In the genomic region with DNA sequence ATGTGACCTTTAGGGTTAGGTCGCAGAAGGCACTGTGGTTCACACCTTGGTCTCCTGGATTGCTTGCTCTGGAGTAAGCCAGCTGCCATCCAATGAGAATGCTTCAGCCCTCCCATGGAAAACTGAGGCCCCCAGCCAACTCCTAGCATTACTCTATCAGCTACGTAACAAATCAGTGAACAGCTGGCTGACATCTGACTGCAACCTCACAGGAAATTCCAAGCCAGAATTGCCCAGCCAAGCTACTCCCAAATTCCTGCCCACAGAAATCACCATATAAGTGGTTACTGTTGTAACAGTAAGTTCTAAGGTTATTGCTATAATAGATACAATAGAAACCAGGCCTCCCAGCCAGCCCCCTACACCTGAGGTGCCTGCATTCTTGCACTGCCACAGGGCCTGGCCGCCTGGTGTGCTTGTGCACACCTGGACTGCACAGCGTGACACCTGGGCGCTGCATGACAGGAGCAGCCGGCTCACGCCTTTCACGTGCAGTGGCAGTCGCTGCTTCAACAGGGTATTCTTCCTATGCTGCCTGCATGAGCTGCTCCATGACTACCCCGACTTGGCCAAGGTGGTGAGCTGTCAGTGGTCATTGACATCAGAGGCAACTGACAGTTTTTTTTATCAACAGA, we compare ENCODE assay signal across 17 cellular contexts.
DNase-seq lines count a peak whose midpoint lies in the region; ATAC-seq and TF ChIP-seq lines count a peak whose summit lies in the region.
"Had no signal": no experiment of that assay in that cellular context is flagged by ENCODE, and none has a peak within 500 bp of the region (broad histone marks: within the 10 kb centered on the region; RNA-seq: fewer than 3 reads in every experiment).

No MANE protein-coding gene starts in this region.

- no peak overlapping the region for H2AFZ ChIP-seq in neuronal stem cell (ENCODE audit: low read length)

- no peak overlapping the region for H4K8ac ChIP-seq in neuronal stem cell (ENCODE audit: low read depth, low read length)

- no peak overlapping the region for H2AK5ac ChIP-seq in neuronal stem cell (ENCODE audit: low read depth, low read length)

- H3K27me3 Mint-ChIP-seq in stimulated activated naive CD8-positive, alpha-beta T cell treated with anti-CD3 and anti-CD28 coated beads, Interleukin-15, amount 100 ng/mL, for 72 hours = no peaks in the 10 kb centered on the region
- H3K27me3 Mint-ChIP-seq: activated CD8-positive, alpha-beta memory T cell treated with anti-CD3 and anti-CD28 coated beads, Interleukin-2, amount 10 ng/mL, durations not matched to agents 7 days and 5 days; CD4-positive, CD25-positive, alpha-beta regulatory T cell; progenitor cell of endocrine pancreas; T-cell had no signal

- no peaks in the 10 kb centered on the region for H3K79me1 ChIP-seq in neuronal stem cell (ENCODE audit: low read depth, low read length)

- H3K4ac ChIP-seq in neuronal stem cell (ENCODE audit: low read length) = no peak overlapping the region

- H3K27ac Mint-ChIP-seq in stimulated activated naive CD8-positive, alpha-beta T cell treated with anti-CD3 and anti-CD28 coated beads, Interleukin-15, amount 100 ng/mL, for 72 hours = no peak overlapping the region
- H3K27ac Mint-ChIP-seq: activated CD8-positive, alpha-beta memory T cell treated with anti-CD3 and anti-CD28 coated beads, Interleukin-2, amount 10 ng/mL, durations not matched to agents 7 days and 5 days; CD4-positive, CD25-positive, alpha-beta regulatory T cell; progenitor cell of endocrine pancreas; T-cell had no signal

- H2BK5ac ChIP-seq in neuronal stem cell (ENCODE audit: low read length) = no peak overlapping the region

- no peak overlapping the region for H2BK15ac ChIP-seq in neuronal stem cell (ENCODE audit: low read length)

- peaks cover 10 to 26% of the 10 kb centered on the region in 2 donors for H3K9me3 Mint-ChIP-seq in stimulated activated naive CD8-positive, alpha-beta T cell treated with anti-CD3 and anti-CD28 coated beads, Interleukin-15, amount 100 ng/mL, for 72 hours

- H3K9ac ChIP-seq in neuronal stem cell (ENCODE audit: low read depth, low read length, poor library complexity) = peak overlapping the region; percentile 44

- H4K91ac ChIP-seq in neuronal stem cell (ENCODE audit: low read depth, low read length, poor library complexity) = no peak overlapping the region

- no peak overlapping the region for H2BK120ac ChIP-seq in neuronal stem cell (ENCODE audit: low read depth, low read length)

- H3K4me2 ChIP-seq in neuronal stem cell (ENCODE audit: insufficient read depth, low read length, poor library complexity, severe bottlenecking) = no peak overlapping the region

- H3K27me3 ChIP-seq in neuronal stem cell (ENCODE audit: control insufficient read depth in 3 of 3, insufficient read depth in 3 of 3, low read depth in 1 of 3, low read length in 3 of 3) = no peaks in the 10 kb centered on the region

- no peak overlapping the region for H3K27ac ChIP-seq in neuronal stem cell (replicated peaks; ENCODE audit: low read length)

- H3K23ac ChIP-seq in neuronal stem cell (ENCODE audit: low read depth, low read length, poor library complexity) = no peak overlapping the region

- ATAC-seq in stimulated activated naive CD8-positive, alpha-beta T cell treated with anti-CD3 and anti-CD28 coated beads, Interleukin-15, amount 100 ng/mL, for 72 hours = no peak
- no peak for ATAC-seq in HG03025 (IDR thresholded peaks at IDR 0.05; ENCODE audit: low FRiP score, unreplicated experiment)
- ATAC-seq: activated CD8-positive, alpha-beta memory T cell treated with anti-CD3 and anti-CD28 coated beads, Interleukin-2, amount 10 ng/mL, durations not matched to agents 7 days and 5 days; left cardiac atrium; T-cell had no signal

- DNase-seq in GM04503 (ENCODE audit: low read depth) (peak; percentile 61), RPMI7951 (ENCODE audit: low read depth) (peak; percentile 52), fibroblast of pulmonary artery (ENCODE audit: low read depth) (peak; percentile 93), neuronal stem cell (ENCODE audit: low spot score) (no peak), NCI-H510A (lab: John Stamatoyannopoulos, UW) (no peak), DMS79 (lab: John Stamatoyannopoulos, UW) (no peak)
- no peak for DNase-seq in stimulated activated naive CD8-positive, alpha-beta T cell treated with anti-CD3 and anti-CD28 coated beads, Interleukin-15, amount 100 ng/mL, for 72 hours
- DNase-seq: activated CD4-positive, CD25-positive, alpha-beta regulatory T cell treated with anti-CD3 and anti-CD28 coated beads, Interleukin-2, amount 50 U/mL, for 72 hours; activated CD8-positive, alpha-beta memory T cell treated with anti-CD3 and anti-CD28 coated beads, Interleukin-2, amount 10 ng/mL, durations not matched to agents 7 days and 5 days; activated naive CD4-positive, alpha-beta T cell; CD4-positive, CD25-positive, alpha-beta regulatory T cell; effector CD8-positive, alpha-beta T cell; left cardiac atrium; NCI-H1930; T-cell had no signal

- H3K4me1 ChIP-seq in neuronal stem cell (ENCODE audit: control insufficient read depth in 2 of 2, insufficient read depth in 1 of 2, low read depth in 1 of 2, low read length in 2 of 2) = no peaks in the 10 kb centered on the region

- TF ChIP-seq CTCF in fibroblast of pulmonary artery (IDR thresholded peaks at IDR 0.05; ENCODE audit: low read length, missing control alignments) = no peak

- H3K4me3 Mint-ChIP-seq in stimulated activated naive CD8-positive, alpha-beta T cell treated with anti-CD3 and anti-CD28 coated beads, Interleukin-15, amount 100 ng/mL, for 72 hours = no peak overlapping the region
- H3K4me3 Mint-ChIP-seq: activated CD8-positive, alpha-beta memory T cell treated with anti-CD3 and anti-CD28 coated beads, Interleukin-2, amount 10 ng/mL, durations not matched to agents 7 days and 5 days; CD4-positive, CD25-positive, alpha-beta regulatory T cell; T-cell had no signal

- no CpG with 5 or more reads among the region's 10 CpGs for WGBS in neuronal stem cell (ENCODE audit: extremely low coverage in 2 of 2, insufficient read length in 2 of 2, insufficient replicate concordance in 1 of 2), 2 donors

- H3K9me3 ChIP-seq in neuronal stem cell (replicated peaks in 1 of 2; ENCODE audit: control insufficient read depth in 2 of 2, insufficient read depth in 1 of 2, low read depth in 1 of 2, low read length in 2 of 2) = peaks cover 2 to 3% of the 10 kb centered on the region in 2 donors

- H3K14ac ChIP-seq in neuronal stem cell (ENCODE audit: low read length) = peak overlapping the region; percentile 96

- H2BK12ac ChIP-seq in neuronal stem cell (ENCODE audit: low read length) = no peak overlapping the region

- no peaks in the 10 kb centered on the region for H3K36me3 ChIP-seq in neuronal stem cell (replicated peaks in 1 of 2; ENCODE audit: control insufficient read depth in 2 of 2, insufficient read depth in 2 of 2, low read length in 2 of 2)

- peaks cover 16% of the 10 kb centered on the region for H3K4me1 Mint-ChIP-seq in stimulated activated naive CD8-positive, alpha-beta T cell treated with anti-CD3 and anti-CD28 coated beads, Interleukin-15, amount 100 ng/mL, for 72 hours
- H3K4me1 Mint-ChIP-seq: activated CD8-positive, alpha-beta memory T cell treated with anti-CD3 and anti-CD28 coated beads, Interleukin-2, amount 10 ng/mL, durations not matched to agents 7 days and 5 days had no signal

- peak overlapping the region; percentile 59 for H3K18ac ChIP-seq in neuronal stem cell (ENCODE audit: low read length)

- H3K4me3 ChIP-seq in fibroblast of pulmonary artery (replicated peaks; ENCODE audit: low read depth, low read length) = no peak overlapping the region
- H3K4me3 ChIP-seq in neuronal stem cell (ENCODE audit: low read length in 2 of 2) = no peak overlapping the region

Comparison
In these comparisons a context has a peak if more than half of its experiments do, and no peak if none do; other contexts are left out.
1. DNase-seq: peak in GM04503 (single experiment), RPMI7951 (single experiment) and fibroblast of pulmonary artery (single experiment); none in neuronal stem cell (single experiment), NCI-H510A (single experiment), stimulated activated naive CD8-positive, alpha-beta T cell treated with anti-CD3 and anti-CD28 coated beads, Interleukin-15, amount 100 ng/mL, for 72 hours (0 of 2) and DMS79 (single experiment).